Comparison of ENCODE assay signal across 18 cellular contexts in the genomic region with DNA sequence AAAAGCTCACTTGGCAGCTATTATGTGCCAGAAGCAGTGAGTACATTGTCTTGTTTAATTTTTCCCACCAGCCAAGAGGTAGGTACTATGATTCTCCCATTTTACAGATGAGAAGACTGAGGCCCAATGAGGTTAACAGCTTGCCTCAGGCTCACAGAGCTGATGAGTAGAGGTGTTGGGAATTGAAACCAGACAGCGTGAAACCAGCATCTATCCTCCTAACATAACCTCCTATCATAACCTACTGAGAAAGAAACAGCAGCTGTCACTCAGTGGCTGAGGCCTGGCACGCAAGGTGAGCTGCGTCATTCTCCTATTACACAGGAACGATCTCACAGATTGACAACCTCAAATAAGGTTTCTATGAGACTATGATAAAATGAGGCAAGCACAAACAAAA.
"Had no signal": no experiment of that assay in that cellular context is flagged by ENCODE, and none has a peak within 500 bp of the region (broad histone marks: within the 10 kb centered on the region; RNA-seq: fewer than 3 reads in every experiment).

No MANE protein-coding gene starts in this region.

- H3K9me3 Mint-ChIP-seq: dendritic cell treated with granulocyte-macrophage colony-stimulating factor and Interleukin-4, amounts not matched to agents 40 ng/mL and 50 ng/mL, for 4 days; mesothelial cell of epicardium; neural progenitor cell had no signal

- DNase-seq: activated CD4-positive, alpha-beta T cell treated with anti-CD3 and anti-CD28 coated beads, Interleukin-2, amount 50 U/mL, for 1 hour; activated naive CD4-positive, alpha-beta T cell treated with Interleukin-2 at 50 U/mL for 16 hours; activated T-cell treated with anti-CD3 and anti-CD28 coated beads for 4 hours; anterior cingulate cortex; brain microvascular endothelial cell; cerebellar nuclear complex; effector memory CD4-positive, alpha-beta T cell; foreskin keratinocyte; glutamatergic neuron; lower lobe of right lung; stomach; testis; upper lobe of right lung had no signal

- H3K27ac ChIP-seq: brain microvascular endothelial cell, foreskin keratinocyte, lower lobe of right lung, neural progenitor cell, stomach, testis, upper lobe of right lung had no signal

- H3K4me3 Mint-ChIP-seq: dendritic cell treated with granulocyte-macrophage colony-stimulating factor and Interleukin-4, amounts not matched to agents 40 ng/mL and 50 ng/mL, for 4 days; mesothelial cell of epicardium; neural progenitor cell had no signal

- H3K9me3 ChIP-seq: lower lobe of right lung, stomach, testis, upper lobe of right lung had no signal

- H3K27ac Mint-ChIP-seq: dendritic cell treated with granulocyte-macrophage colony-stimulating factor and Interleukin-4, amounts not matched to agents 40 ng/mL and 50 ng/mL, for 4 days had no signal

- H3K4me3 ChIP-seq: lower lobe of right lung, neural progenitor cell, stomach, testis, upper lobe of right lung had no signal

- H3K27me3 ChIP-seq: brain microvascular endothelial cell, foreskin keratinocyte, neural progenitor cell, stomach, testis, upper lobe of right lung had no signal

- H3K36me3 ChIP-seq: brain microvascular endothelial cell, lower lobe of right lung, neural progenitor cell, upper lobe of right lung had no signal

- H3K36me3 Mint-ChIP-seq: mesothelial cell of epicardium, neural progenitor cell had no signal

- ATAC-seq: activated CD4-positive, CD25-positive, alpha-beta regulatory T cell treated with anti-CD3 and anti-CD28 coated beads, Interleukin-2, amount 50 U/mL, for 24 hours; foreskin keratinocyte; lower lobe of right lung; sciatic nerve; upper lobe of right lung had no signal

- H3K27me3 Mint-ChIP-seq: dendritic cell treated with granulocyte-macrophage colony-stimulating factor and Interleukin-4, amounts not matched to agents 40 ng/mL and 50 ng/mL, for 4 days had no signal

- H3K4me1 ChIP-seq: neural progenitor cell, testis, upper lobe of right lung had no signal
